In the genomic region with DNA sequence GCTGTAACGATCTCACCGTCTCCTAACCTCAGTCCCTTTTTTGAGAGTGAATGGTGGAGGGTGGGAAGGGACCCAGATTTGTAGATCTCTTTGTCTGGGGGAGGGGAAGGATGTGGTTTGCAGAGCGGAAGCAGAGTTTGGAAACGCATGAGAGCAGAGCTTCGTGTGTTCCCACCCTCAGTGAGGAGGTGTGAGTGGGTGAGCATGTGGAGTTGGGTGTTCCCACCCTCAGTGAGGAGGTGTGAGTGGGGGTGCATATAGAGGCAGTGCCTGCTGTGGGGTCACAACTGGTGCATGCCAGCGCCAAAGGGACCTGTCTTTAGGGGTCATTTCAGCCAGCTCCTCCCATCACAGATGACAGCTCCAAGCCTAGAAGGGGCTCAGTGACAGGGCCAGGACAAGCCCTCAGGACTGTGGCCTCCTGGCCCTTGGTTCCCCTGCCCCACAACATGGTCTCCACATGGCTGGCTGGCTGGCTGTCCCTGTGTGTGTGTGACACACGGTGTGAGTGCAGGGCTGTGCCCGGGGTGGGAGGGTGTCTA, we compare ENCODE assay signal across 1 cellular context.
TF ChIP-seq lines count a peak whose summit lies in the region.

No MANE protein-coding gene starts in this region.

TF ChIP-seq in GM12878, 131 proteins besides CTCF, POLR2A, EP300 and RAD21 (continues in another document):
- TF ChIP-seq ASH2L (IDR thresholded peaks at IDR 0.05; ENCODE audit: borderline replicate concordance, low read depth) (no peak), IKZF2 (IDR thresholded peaks at IDR 0.05) (peak in 1 of 2 experiments; percentile 15; a peak in 1 of 4 replicates), ZSCAN29 (IDR thresholded peaks at IDR 0.05) (no peak), PAX8 (IDR thresholded peaks at IDR 0.05) (no peak), PAX5 (IDR thresholded peaks at IDR 0.05; ENCODE audit: borderline replicate concordance, low read depth, low read length) (no peak), YY1 (IDR thresholded peaks at IDR 0.05; ENCODE audit: low read depth, low read length) (no peak), NFIC (IDR thresholded peaks at IDR 0.05; ENCODE audit: low read depth, low read length) (peak; percentile 46; the same call in 1 of the 2 replicates), PML (IDR thresholded peaks at IDR 0.05; ENCODE audit: low read length) (peak; percentile 41; the same call in 1 of the 2 replicates), TAF1 (IDR thresholded peaks at IDR 0.05; ENCODE audit: borderline replicate concordance, low read depth, low read length) (no peak), ZBED1 (IDR thresholded peaks at IDR 0.05; ENCODE audit: borderline replicate concordance) (peak; percentile 64; the same call in 1 of the 2 replicates), SPI1 (IDR thresholded peaks at IDR 0.05; ENCODE audit: borderline replicate concordance, insufficient read depth, low read depth, low read length) (0 out of 2 replicates have a peak, but pooled peaks have one; percentile 12), BRCA1 (IDR thresholded peaks at IDR 0.05; ENCODE audit: low read depth, low read length) (no peak), ZNF274 (IDR thresholded peaks at IDR 0.05; ENCODE audit: insufficient read depth, insufficient read length) (no peak), MTA3 (IDR thresholded peaks at IDR 0.05; ENCODE audit: borderline replicate concordance, low read length) (no peak; the same call in 1 of the 2 replicates), ETV6 (conservative IDR thresholded peaks at IDR 0.05 in 1 of 2, IDR thresholded peaks at IDR 0.05 in 1 of 2; ENCODE audit: borderline replicate concordance in 1 of 2, low read depth in 1 of 2) (peak in 1 of 2 experiments; percentile 79; a peak in 2 of 4 replicates), EGR1 (IDR thresholded peaks at IDR 0.05; ENCODE audit: borderline replicate concordance in 1 of 2, low read depth in 2 of 2, low read length in 2 of 2) (peak in 1 of 2 experiments; percentile 81; a peak in 2 of 3 replicates), ESRRA (IDR thresholded peaks at IDR 0.05; ENCODE audit: low read length) (no peak), RUNX3 (IDR thresholded peaks at IDR 0.05; ENCODE audit: low read length) (peak; percentile 96), MEF2B (IDR thresholded peaks at IDR 0.05; ENCODE audit: partially characterized antibody, poor library complexity, severe bottlenecking) (peak; percentile 17), CBFB (IDR thresholded peaks at IDR 0.05; ENCODE audit: low read depth) (peak; percentile 85; the same call in 1 of the 2 replicates), RFX5 (IDR thresholded peaks at IDR 0.05; ENCODE audit: low read depth, low read length) (no peak), FOXM1 (IDR thresholded peaks at IDR 0.05; ENCODE audit: low read depth, low read length) (no peak), NFYA (IDR thresholded peaks at IDR 0.05; ENCODE audit: borderline replicate concordance, low read depth, low read length) (no peak), KDM1A (IDR thresholded peaks at IDR 0.05; ENCODE audit: borderline replicate concordance) (no peak), MYC (IDR thresholded peaks at IDR 0.05; ENCODE audit: insufficient read depth, insufficient read length, insufficient replicate concordance, low read length, severe bottlenecking) (no peak), KLF5 (IDR thresholded peaks at IDR 0.05; ENCODE audit: partially characterized antibody) (no peak), MEF2A (IDR thresholded peaks at IDR 0.05; ENCODE audit: insufficient read depth, low read depth, low read length) (0 out of 2 replicates have a peak, but pooled peaks have one; percentile 29), JUND (IDR thresholded peaks at IDR 0.05; ENCODE audit: low read depth, low read length) (no peak), GABPA (IDR thresholded peaks at IDR 0.05; ENCODE audit: low read depth) (peak; percentile 73; the same call in 1 of the 2 replicates), ZNF622 (IDR thresholded peaks at IDR 0.05) (no peak), SP1 (IDR thresholded peaks at IDR 0.05; ENCODE audit: low read depth, low read length) (peak; percentile 27), FOS (IDR thresholded peaks at IDR 0.05; ENCODE audit: borderline replicate concordance, extremely low read depth, insufficient read length) (no peak)
- TF ChIP-seq, protein P1, sequence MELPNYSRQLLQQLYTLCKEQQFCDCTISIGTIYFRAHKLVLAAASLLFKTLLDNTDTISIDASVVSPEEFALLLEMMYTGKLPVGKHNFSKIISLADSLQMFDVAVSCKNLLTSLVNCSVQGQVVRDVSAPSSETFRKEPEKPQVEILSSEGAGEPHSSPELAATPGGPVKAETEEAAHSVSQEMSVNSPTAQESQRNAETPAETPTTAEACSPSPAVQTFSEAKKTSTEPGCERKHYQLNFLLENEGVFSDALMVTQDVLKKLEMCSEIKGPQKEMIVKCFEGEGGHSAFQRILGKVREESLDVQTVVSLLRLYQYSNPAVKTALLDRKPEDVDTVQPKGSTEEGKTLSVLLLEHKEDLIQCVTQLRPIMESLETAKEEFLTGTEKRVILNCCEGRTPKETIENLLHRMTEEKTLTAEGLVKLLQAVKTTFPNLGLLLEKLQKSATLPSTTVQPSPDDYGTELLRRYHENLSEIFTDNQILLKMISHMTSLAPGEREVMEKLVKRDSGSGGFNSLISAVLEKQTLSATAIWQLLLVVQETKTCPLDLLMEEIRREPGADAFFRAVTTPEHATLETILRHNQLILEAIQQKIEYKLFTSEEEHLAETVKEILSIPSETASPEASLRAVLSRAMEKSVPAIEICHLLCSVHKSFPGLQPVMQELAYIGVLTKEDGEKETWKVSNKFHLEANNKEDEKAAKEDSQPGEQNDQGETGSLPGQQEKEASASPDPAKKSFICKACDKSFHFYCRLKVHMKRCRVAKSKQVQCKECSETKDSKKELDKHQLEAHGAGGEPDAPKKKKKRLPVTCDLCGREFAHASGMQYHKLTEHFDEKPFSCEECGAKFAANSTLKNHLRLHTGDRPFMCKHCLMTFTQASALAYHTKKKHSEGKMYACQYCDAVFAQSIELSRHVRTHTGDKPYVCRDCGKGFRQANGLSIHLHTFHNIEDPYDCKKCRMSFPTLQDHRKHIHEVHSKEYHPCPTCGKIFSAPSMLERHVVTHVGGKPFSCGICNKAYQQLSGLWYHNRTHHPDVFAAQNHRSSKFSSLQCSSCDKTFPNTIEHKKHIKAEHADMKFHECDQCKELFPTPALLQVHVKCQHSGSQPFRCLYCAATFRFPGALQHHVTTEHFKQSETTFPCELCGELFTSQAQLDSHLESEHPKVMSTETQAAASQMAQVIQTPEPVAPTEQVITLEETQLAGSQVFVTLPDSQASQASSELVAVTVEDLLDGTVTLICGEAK (IDR thresholded peaks at IDR 0.05; ENCODE audit: borderline replicate concordance), result no peak
- TF ChIP-seq, protein P2, sequence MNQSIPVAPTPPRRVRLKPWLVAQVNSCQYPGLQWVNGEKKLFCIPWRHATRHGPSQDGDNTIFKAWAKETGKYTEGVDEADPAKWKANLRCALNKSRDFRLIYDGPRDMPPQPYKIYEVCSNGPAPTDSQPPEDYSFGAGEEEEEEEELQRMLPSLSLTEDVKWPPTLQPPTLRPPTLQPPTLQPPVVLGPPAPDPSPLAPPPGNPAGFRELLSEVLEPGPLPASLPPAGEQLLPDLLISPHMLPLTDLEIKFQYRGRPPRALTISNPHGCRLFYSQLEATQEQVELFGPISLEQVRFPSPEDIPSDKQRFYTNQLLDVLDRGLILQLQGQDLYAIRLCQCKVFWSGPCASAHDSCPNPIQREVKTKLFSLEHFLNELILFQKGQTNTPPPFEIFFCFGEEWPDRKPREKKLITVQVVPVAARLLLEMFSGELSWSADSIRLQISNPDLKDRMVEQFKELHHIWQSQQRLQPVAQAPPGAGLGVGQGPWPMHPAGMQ (IDR thresholded peaks at IDR 0.05; ENCODE audit: borderline replicate concordance), result no peak
- TF ChIP-seq, protein P3, sequence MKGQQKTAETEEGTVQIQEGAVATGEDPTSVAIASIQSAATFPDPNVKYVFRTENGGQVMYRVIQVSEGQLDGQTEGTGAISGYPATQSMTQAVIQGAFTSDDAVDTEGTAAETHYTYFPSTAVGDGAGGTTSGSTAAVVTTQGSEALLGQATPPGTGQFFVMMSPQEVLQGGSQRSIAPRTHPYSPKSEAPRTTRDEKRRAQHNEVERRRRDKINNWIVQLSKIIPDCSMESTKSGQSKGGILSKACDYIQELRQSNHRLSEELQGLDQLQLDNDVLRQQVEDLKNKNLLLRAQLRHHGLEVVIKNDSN (IDR thresholded peaks at IDR 0.05; ENCODE audit: borderline replicate concordance, extremely low read length, insufficient read depth, low read depth, low read length), result no peak
- TF ChIP-seq, protein P4, sequence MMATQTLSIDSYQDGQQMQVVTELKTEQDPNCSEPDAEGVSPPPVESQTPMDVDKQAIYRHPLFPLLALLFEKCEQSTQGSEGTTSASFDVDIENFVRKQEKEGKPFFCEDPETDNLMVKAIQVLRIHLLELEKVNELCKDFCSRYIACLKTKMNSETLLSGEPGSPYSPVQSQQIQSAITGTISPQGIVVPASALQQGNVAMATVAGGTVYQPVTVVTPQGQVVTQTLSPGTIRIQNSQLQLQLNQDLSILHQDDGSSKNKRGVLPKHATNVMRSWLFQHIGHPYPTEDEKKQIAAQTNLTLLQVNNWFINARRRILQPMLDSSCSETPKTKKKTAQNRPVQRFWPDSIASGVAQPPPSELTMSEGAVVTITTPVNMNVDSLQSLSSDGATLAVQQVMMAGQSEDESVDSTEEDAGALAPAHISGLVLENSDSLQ (IDR thresholded peaks at IDR 0.05), result no peak
- TF ChIP-seq, protein P5, sequence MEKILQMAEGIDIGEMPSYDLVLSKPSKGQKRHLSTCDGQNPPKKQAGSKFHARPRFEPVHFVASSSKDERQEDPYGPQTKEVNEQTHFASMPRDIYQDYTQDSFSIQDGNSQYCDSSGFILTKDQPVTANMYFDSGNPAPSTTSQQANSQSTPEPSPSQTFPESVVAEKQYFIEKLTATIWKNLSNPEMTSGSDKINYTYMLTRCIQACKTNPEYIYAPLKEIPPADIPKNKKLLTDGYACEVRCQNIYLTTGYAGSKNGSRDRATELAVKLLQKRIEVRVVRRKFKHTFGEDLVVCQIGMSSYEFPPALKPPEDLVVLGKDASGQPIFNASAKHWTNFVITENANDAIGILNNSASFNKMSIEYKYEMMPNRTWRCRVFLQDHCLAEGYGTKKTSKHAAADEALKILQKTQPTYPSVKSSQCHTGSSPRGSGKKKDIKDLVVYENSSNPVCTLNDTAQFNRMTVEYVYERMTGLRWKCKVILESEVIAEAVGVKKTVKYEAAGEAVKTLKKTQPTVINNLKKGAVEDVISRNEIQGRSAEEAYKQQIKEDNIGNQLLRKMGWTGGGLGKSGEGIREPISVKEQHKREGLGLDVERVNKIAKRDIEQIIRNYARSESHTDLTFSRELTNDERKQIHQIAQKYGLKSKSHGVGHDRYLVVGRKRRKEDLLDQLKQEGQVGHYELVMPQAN (conservative IDR thresholded peaks at IDR 0.05), result no peak
- TF ChIP-seq, protein P6, sequence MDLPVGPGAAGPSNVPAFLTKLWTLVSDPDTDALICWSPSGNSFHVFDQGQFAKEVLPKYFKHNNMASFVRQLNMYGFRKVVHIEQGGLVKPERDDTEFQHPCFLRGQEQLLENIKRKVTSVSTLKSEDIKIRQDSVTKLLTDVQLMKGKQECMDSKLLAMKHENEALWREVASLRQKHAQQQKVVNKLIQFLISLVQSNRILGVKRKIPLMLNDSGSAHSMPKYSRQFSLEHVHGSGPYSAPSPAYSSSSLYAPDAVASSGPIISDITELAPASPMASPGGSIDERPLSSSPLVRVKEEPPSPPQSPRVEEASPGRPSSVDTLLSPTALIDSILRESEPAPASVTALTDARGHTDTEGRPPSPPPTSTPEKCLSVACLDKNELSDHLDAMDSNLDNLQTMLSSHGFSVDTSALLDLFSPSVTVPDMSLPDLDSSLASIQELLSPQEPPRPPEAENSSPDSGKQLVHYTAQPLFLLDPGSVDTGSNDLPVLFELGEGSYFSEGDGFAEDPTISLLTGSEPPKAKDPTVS (IDR thresholded peaks at IDR 0.05; ENCODE audit: low read depth, low read length), result no peak
- TF ChIP-seq, protein P7, sequence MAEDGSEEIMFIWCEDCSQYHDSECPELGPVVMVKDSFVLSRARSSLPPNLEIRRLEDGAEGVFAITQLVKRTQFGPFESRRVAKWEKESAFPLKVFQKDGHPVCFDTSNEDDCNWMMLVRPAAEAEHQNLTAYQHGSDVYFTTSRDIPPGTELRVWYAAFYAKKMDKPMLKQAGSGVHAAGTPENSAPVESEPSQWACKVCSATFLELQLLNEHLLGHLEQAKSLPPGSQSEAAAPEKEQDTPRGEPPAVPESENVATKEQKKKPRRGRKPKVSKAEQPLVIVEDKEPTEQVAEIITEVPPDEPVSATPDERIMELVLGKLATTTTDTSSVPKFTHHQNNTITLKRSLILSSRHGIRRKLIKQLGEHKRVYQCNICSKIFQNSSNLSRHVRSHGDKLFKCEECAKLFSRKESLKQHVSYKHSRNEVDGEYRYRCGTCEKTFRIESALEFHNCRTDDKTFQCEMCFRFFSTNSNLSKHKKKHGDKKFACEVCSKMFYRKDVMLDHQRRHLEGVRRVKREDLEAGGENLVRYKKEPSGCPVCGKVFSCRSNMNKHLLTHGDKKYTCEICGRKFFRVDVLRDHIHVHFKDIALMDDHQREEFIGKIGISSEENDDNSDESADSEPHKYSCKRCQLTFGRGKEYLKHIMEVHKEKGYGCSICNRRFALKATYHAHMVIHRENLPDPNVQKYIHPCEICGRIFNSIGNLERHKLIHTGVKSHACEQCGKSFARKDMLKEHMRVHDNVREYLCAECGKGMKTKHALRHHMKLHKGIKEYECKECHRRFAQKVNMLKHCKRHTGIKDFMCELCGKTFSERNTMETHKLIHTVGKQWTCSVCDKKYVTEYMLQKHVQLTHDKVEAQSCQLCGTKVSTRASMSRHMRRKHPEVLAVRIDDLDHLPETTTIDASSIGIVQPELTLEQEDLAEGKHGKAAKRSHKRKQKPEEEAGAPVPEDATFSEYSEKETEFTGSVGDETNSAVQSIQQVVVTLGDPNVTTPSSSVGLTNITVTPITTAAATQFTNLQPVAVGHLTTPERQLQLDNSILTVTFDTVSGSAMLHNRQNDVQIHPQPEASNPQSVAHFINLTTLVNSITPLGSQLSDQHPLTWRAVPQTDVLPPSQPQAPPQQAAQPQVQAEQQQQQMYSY (CRISPR knock-in tag; IDR thresholded peaks at IDR 0.05), result no peak
- TF ChIP-seq, protein P8, sequence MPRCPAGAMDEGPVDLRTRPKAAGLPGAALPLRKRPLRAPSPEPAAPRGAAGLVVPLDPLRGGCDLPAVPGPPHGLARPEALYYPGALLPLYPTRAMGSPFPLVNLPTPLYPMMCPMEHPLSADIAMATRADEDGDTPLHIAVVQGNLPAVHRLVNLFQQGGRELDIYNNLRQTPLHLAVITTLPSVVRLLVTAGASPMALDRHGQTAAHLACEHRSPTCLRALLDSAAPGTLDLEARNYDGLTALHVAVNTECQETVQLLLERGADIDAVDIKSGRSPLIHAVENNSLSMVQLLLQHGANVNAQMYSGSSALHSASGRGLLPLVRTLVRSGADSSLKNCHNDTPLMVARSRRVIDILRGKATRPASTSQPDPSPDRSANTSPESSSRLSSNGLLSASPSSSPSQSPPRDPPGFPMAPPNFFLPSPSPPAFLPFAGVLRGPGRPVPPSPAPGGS (IDR thresholded peaks at IDR 0.05; ENCODE audit: borderline replicate concordance, insufficient read depth, low read depth, low read length, poor library complexity, severe bottlenecking), result peak; percentile 34
- TF ChIP-seq, protein P9, sequence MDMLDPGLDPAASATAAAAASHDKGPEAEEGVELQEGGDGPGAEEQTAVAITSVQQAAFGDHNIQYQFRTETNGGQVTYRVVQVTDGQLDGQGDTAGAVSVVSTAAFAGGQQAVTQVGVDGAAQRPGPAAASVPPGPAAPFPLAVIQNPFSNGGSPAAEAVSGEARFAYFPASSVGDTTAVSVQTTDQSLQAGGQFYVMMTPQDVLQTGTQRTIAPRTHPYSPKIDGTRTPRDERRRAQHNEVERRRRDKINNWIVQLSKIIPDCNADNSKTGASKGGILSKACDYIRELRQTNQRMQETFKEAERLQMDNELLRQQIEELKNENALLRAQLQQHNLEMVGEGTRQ (IDR thresholded peaks at IDR 0.05; ENCODE audit: borderline replicate concordance, low read depth, low read length), result no peak
